14 cellular contexts compared by ENCODE assay signal in the genomic region with DNA sequence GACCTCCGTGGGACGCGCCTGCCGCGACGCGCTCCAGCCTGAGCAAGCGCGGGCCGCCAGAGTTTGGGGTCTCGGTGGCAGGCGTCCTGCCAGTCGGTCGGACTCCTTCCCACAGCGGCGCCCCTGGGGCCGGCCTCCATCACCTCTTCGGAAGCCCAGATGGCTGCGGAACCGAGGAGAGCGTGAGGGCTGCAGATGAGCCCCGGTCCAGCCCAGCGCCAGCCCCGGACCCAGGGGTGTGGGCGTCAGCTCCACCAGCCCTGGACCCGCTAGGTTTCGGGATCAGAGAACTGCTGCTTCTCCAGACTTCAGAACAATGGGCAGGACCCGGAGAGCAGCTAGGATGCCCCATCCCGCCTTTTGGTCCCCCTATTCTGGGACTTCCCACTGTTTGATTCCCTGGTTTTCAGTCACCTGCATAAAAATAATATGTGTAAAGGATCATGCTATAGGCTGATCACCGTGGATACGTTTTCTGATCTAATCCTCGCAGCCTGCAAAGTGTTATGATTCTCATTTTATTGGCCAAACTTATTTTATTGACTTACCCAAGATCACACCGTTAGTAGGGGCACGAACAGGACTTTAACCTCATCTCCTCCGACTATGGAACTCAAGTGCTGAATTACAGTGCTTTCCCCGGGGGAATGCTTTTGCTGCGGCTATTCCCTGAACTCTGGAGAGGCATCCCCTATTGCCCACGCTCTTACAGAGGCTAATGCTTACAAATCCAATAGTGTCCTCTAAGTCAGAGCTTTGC. TPM values are rescaled to one million over a fixed set of nuclear protein-coding genes. Genes with fewer than 3 reads are reported as not detected.
A peak's percentile ranks its signal among the peaks of the same experiment; 100 is the strongest.
DNase-seq lines count a peak whose midpoint lies in the region; ATAC-seq, FAIRE-seq and TF ChIP-seq lines count a peak whose summit lies in the region.
"Had no signal": no experiment of that assay in that cellular context is flagged by ENCODE, and none has a peak within 500 bp of the region (broad histone marks: within the 10 kb centered on the region; RNA-seq: fewer than 3 reads in every experiment).

No MANE protein-coding gene starts in this region.

- peaks cover 17% of the 10 kb centered on the region for H3K27me3 ChIP-seq in CD4-positive, CD25-positive, alpha-beta regulatory T cell (ENCODE audit: control insufficient read depth, insufficient read depth, low read length)
- H3K27me3 ChIP-seq in GM23248 (replicated peaks; ENCODE audit: insufficient read depth) (peaks cover 86% of the 10 kb centered on the region), bronchial epithelial cell (ENCODE audit: control insufficient read depth, insufficient read depth, low read length) (peaks cover 75% of the 10 kb centered on the region), adrenal gland (peaks cover 54% of the 10 kb centered on the region)

- no peak overlapping the region for H3K4me2 ChIP-seq in GM23248 (ENCODE audit: unreplicated experiment)

- intact Hi-C loops in adrenal gland (cut with DNase I): no loop called here

- no peak overlapping the region for H3K27ac ChIP-seq in CD4-positive, CD25-positive, alpha-beta regulatory T cell (ENCODE audit: insufficient read depth, low read length, poor library complexity, severe bottlenecking)
- no peak overlapping the region for H3K27ac ChIP-seq in GM23248
- no peak overlapping the region for H3K27ac ChIP-seq in adrenal gland
- H3K27ac ChIP-seq: SK-N-MC, uterus had no signal

- DNase-seq in CD4-positive, CD25-positive, alpha-beta regulatory T cell: no peak
- no peak for DNase-seq in GM23248
- no peak for DNase-seq in bronchial epithelial cell (ENCODE audit: low read depth)
- peak; percentile 9 for DNase-seq in mucosa of gallbladder (ENCODE audit: low spot score)
- no peak for DNase-seq in HUDEP-2 (lab: John Stamatoyannopoulos, UW; ENCODE audit: unreplicated experiment in 76 of 76)
- DNase-seq in activated gamma-delta T cell treated with Interleukin-2 at 50 U/mL for 16 hours: no peak
- DNase-seq in adrenal gland: no peak
- DNase-seq: anterior cingulate cortex, NCI-H1436, uterus had no signal

- in situ Hi-C loops in GM23248 (cut with MboI): no loop called here

- no peak for ATAC-seq in CD4-positive, CD25-positive, alpha-beta regulatory T cell (ENCODE audit: low read depth in 2 of 2)

- H3F3A ChIP-seq in GM23248 (ENCODE audit: insufficient read depth): no peaks in the 10 kb centered on the region

- no peak overlapping the region for H3K27ac Mint-ChIP-seq in CD4-positive, CD25-positive, alpha-beta regulatory T cell
- H3K27ac Mint-ChIP-seq: activated CD4-positive, alpha-beta memory T cell treated with anti-CD3 and anti-CD28 coated beads, Interleukin-2, amount 10 ng/mL, durations not matched to agents 7 days and 5 days had no signal

- TF ChIP-seq CTCF in bronchial epithelial cell (IDR thresholded peaks at IDR 0.05; ENCODE audit: insufficient read depth, low read length, severe bottlenecking) (no peak), adrenal gland (IDR thresholded peaks at IDR 0.05) (no peak)

- H3K27me3 Mint-ChIP-seq in CD4-positive, CD25-positive, alpha-beta regulatory T cell: peaks cover 68% of the 10 kb centered on the region

- no peaks in the 10 kb centered on the region for H3K9me3 ChIP-seq in CD4-positive, CD25-positive, alpha-beta regulatory T cell (ENCODE audit: control insufficient read depth in 2 of 2, low read length in 2 of 2)
- H3K9me3 ChIP-seq in GM23248 (ENCODE audit: low read depth): no peaks in the 10 kb centered on the region
- no peaks in the 10 kb centered on the region for H3K9me3 ChIP-seq in adrenal gland (replicated peaks in 1 of 3)
- H3K9me3 ChIP-seq: uterus had no signal

- H3K9me2 ChIP-seq in GM23248 (ENCODE audit: insufficient read depth): no peaks in the 10 kb centered on the region

- no peak for TF ChIP-seq POLR2A in adrenal gland (IDR thresholded peaks at IDR 0.05)

- H3K4me1 Mint-ChIP-seq in CD4-positive, CD25-positive, alpha-beta regulatory T cell: peaks cover 0 to 43% (median 5%) of the 10 kb centered on the region in 4 donors

- FAIRE-seq in bronchial epithelial cell (lab: Jason Lieb, UNC): peak; percentile 43

- 10% methylated on average over 35 to 38 of the region's 38 CpGs for WGBS in GM23248 (ENCODE audit: low coverage in 1 of 2, low lambda C conversion rate in 2 of 2, missing lambda C conversion rate in 2 of 2), 2 experiments
- 40 to 70% (median 48%) methylated on average over 9 to 38 of the region's 38 CpGs for WGBS in adrenal gland, 4 donors

- no peak overlapping the region for H3K4me3 ChIP-seq in CD4-positive, CD25-positive, alpha-beta regulatory T cell (ENCODE audit: low read depth, low read length)
- H3K4me3 ChIP-seq in GM23248: no peak overlapping the region
- no peak overlapping the region for H3K4me3 ChIP-seq in bronchial epithelial cell (ENCODE audit: low read depth, low read length)
- H3K4me3 ChIP-seq in adrenal gland: no peak overlapping the region
- H3K4me3 ChIP-seq: SK-N-MC had no signal

- no peaks in the 10 kb centered on the region for H4K20me1 ChIP-seq in GM23248 (ENCODE audit: insufficient read depth)

- H3K36me3 Mint-ChIP-seq in CD4-positive, CD25-positive, alpha-beta regulatory T cell: peaks cover 15% of the 10 kb centered on the region

- H2AFZ ChIP-seq in GM23248: peak overlapping the region; percentile 51; the same call in 1 of the 2 replicates

- peak overlapping the region in 3 of 4 donors; percentile 1 to 68 (median 21) for H3K4me3 Mint-ChIP-seq in CD4-positive, CD25-positive, alpha-beta regulatory T cell

- peaks cover 0 to 3% (median 0%) of the 10 kb centered on the region in 7 donors for H3K9me3 Mint-ChIP-seq in CD4-positive, CD25-positive, alpha-beta regulatory T cell
- H3K9me3 Mint-ChIP-seq: activated CD4-positive, alpha-beta memory T cell treated with anti-CD3 and anti-CD28 coated beads, Interleukin-2, amount 10 ng/mL, durations not matched to agents 7 days and 5 days had no signal

- H3K79me2 ChIP-seq in GM23248 (ENCODE audit: insufficient read depth): no peaks in the 10 kb centered on the region

- peaks cover 5% of the 10 kb centered on the region for H3K36me3 ChIP-seq in CD4-positive, CD25-positive, alpha-beta regulatory T cell (ENCODE audit: control insufficient read depth, insufficient read depth, low read length)
- H3K36me3 ChIP-seq in GM23248 (ENCODE audit: low read depth) (no peaks in the 10 kb centered on the region), bronchial epithelial cell (ENCODE audit: control insufficient read depth, insufficient read depth, low read length) (no peaks in the 10 kb centered on the region), adrenal gland (replicated peaks in 1 of 2) (no peaks in the 10 kb centered on the region)
- H3K36me3 ChIP-seq: uterus had no signal

- peaks cover 16% of the 10 kb centered on the region for H3K4me1 ChIP-seq in CD4-positive, CD25-positive, alpha-beta regulatory T cell (ENCODE audit: control insufficient read depth, insufficient read depth, low read length, poor library complexity, severe bottlenecking)
- H3K4me1 ChIP-seq in GM23248 (ENCODE audit: insufficient read depth) (no peaks in the 10 kb centered on the region), adrenal gland (replicated peaks in 1 of 2) (peaks cover 0 to 15% of the 10 kb centered on the region in 2 donors)

- no peak overlapping the region for H3K9ac ChIP-seq in GM23248

RNA-seq across cellular contexts. Expression of gene CYP26C1, which starts 2.8 kb away (rescaled TPM):
- total RNA-seq in CD4-positive, CD25-positive, alpha-beta regulatory T cell: not detected
- polyA plus RNA-seq in CD4-positive, CD25-positive, alpha-beta regulatory T cell: not detected
- total RNA-seq in GM23248 (2014; rRNA removed; shearing (Covaris generic)): not detected in 2 replicates
- polyA plus RNA-seq in GM23248 (2016; fragmentation: Nextera tagmentation; extraction: Ambion mirVana) (not detected in 2 replicates), adrenal gland (under 1 TPM; 0.10 to 0.48 (median 0.31) TPM)
- total RNA-seq in bronchial epithelial cell (under 0.01 TPM in 2 replicates), mucosa of gallbladder (0.06 TPM), adrenal gland (1 to 10 TPM in 1 of 8 donors, under 1 TPM in 6, not detected in 1; 0.12 to 5.8 (median 0.25) TPM)
- total RNA-seq: activated CD4-positive, alpha-beta memory T cell treated with anti-CD3 and anti-CD28 coated beads, Interleukin-2, amount 10 ng/mL, durations not matched to agents 7 days and 5 days; esophagus mucosa; left ventricle myocardium superior had no signal

RNA-seq across cellular contexts. Expression of gene CYP26A1, which starts 10.3 kb away (rescaled TPM):
- total RNA-seq in CD4-positive, CD25-positive, alpha-beta regulatory T cell: not detected
- polyA plus RNA-seq in CD4-positive, CD25-positive, alpha-beta regulatory T cell: not detected
- not detected in 2 replicates for total RNA-seq in GM23248 (2014; rRNA removed; shearing (Covaris generic))
- polyA plus RNA-seq in GM23248 (2016; fragmentation: Nextera tagmentation; extraction: Ambion mirVana) (not detected in 2 replicates), adrenal gland (under 1 TPM; 0.10 to 0.62 (median 0.56) TPM)
- total RNA-seq in bronchial epithelial cell (not detected in 2 replicates), mucosa of gallbladder (not detected), adrenal gland (1 to 10 TPM in 1 of 8 donors, under 1 TPM in 3, not detected in 4; 0.29 to 4.2 (median 0.42) TPM)
- total RNA-seq: activated CD4-positive, alpha-beta memory T cell treated with anti-CD3 and anti-CD28 coated beads, Interleukin-2, amount 10 ng/mL, durations not matched to agents 7 days and 5 days; esophagus mucosa; left ventricle myocardium superior had no signal
